Comparison of ENCODE assay signal across 21 cellular contexts in genomic region chr3:103653996-103654395, GRCh38.
"Had no signal": no experiment of that assay in that cellular context is flagged by ENCODE, and none has a peak within 500 bp of the region (broad histone marks: within the 10 kb centered on the region; RNA-seq: fewer than 3 reads in every experiment).

No MANE protein-coding gene starts in this region.

- ATAC-seq: T-cell had no signal

- H3K36me3 ChIP-seq: Peyer's patch, SJSA1 had no signal

- H2AFZ ChIP-seq: PC-9 had no signal

- H3K27me3 ChIP-seq: Peyer's patch, SJSA1 had no signal

- DNase-seq: KBM-7; MM.1S; NCI-H1092 treated with DMSO at 0.1 percent for 48 hours; NCI-H1436; NCI-H187; NCI-H2029; NCI-H2081 treated with DMSO at 0.1 percent for 48 hours; NCI-H2171 treated with DMSO at 0.1 percent for 48 hours; NCI-H524 treated with DMSO at 0.1 percent for 48 hours; NCI-H69; NCI-H774; NK-92 treated with Interleukin-12 subunit alpha and Interleukin-12 subunit beta, amount 100 ng/mL, for 24 hours; PC-9; Peyer's patch; Right ventricle myocardium superior; RPMI8226; SIG-M5; SW 1271; T-cell had no signal

- H3K4me1 ChIP-seq: Peyer's patch, SJSA1 had no signal

- H3K9me3 ChIP-seq: Peyer's patch, SJSA1 had no signal

- H3K27ac ChIP-seq: PC-9, Peyer's patch, SJSA1, SK-N-MC had no signal

- H3K4me2 ChIP-seq: PC-9 had no signal

- H3K4me3 ChIP-seq: PC-9, Peyer's patch, SJSA1, SK-N-MC had no signal
